Comparison of ENCODE assay signal across 20 cellular contexts in genomic region chr10:23718946-23719345, GRCh38.
DNase-seq lines count a peak whose midpoint lies in the region; ATAC-seq lines count a peak whose summit lies in the region.
"Had no signal": no experiment of that assay in that cellular context is flagged by ENCODE, and none has a peak within 500 bp of the region (broad histone marks: within the 10 kb centered on the region; RNA-seq: fewer than 3 reads in every experiment).

No MANE protein-coding gene starts in this region.

- H3K9me3 Mint-ChIP-seq in CD4-positive, alpha-beta memory T cell = peaks cover 0 to 3% (median 0%) of the 10 kb centered on the region in 8 donors
- H3K9me3 Mint-ChIP-seq: CD4-positive, alpha-beta T cell had no signal

- POLR2A ChIA-PET in CD4-positive, alpha-beta memory T cell (lab: Charles Lee; ENCODE audit: partially characterized antibody) = no interaction called here

- H3K27me3 Mint-ChIP-seq in CD4-positive, alpha-beta memory T cell = peaks cover 6 to 8% of the 10 kb centered on the region in 2 donors

- DNase-seq in globus pallidus (ENCODE audit: low spot score) = peak; percentile 83
- peak; percentile 43 for DNase-seq in midbrain (lab: John Stamatoyannopoulos, UW)
- peak; percentile 84 for DNase-seq in superior temporal gyrus (ENCODE audit: extremely low spot score)
- DNase-seq in NCI-H2196 treated with DMSO at 0.1 percent for 48 hours (lab: John Stamatoyannopoulos, UW; ENCODE audit: unreplicated experiment) = no peak
- no peak for DNase-seq in activated CD4-positive, alpha-beta T cell treated with anti-CD3 and anti-CD28 coated beads for 4 hours
- DNase-seq in CD4-positive, alpha-beta memory T cell = no peak
- DNase-seq: BE2C; Calu3; CD4-positive, alpha-beta T cell; COR-L47; DMS53; DMS79 treated with DMSO at 0.1 percent for 48 hours; GF-D8; GOT3; HFFc6 had no signal

- no peaks in the 10 kb centered on the region for H3K9me3 ChIP-seq in CD4-positive, alpha-beta memory T cell (ENCODE audit: control insufficient read depth in 1 of 2, low read length in 2 of 2)
- H3K9me3 ChIP-seq: BE2C, HAP-1 had no signal

- H3K4me1 Mint-ChIP-seq in CD4-positive, alpha-beta memory T cell = no peaks in the 10 kb centered on the region
- H3K4me1 Mint-ChIP-seq: CD14-positive monocyte had no signal

- no peaks in the 10 kb centered on the region for H3K36me3 Mint-ChIP-seq in CD4-positive, alpha-beta memory T cell
- H3K36me3 Mint-ChIP-seq: CD14-positive monocyte had no signal

- peak overlapping the region; percentile 69 for H3K27ac ChIP-seq in cingulate gyrus (ENCODE audit: low read depth, low read length)
- H3K27ac ChIP-seq in CD4-positive, alpha-beta memory T cell (ENCODE audit: low read depth, low read length) = no peak overlapping the region
- H3K27ac ChIP-seq: BLaER1 treated with 17β-estradiol and CSF1 and Interleukin-3, amounts not matched to agents 10 nM and 100 nM had no signal

- CTCF ChIA-PET in CD4-positive, alpha-beta memory T cell (lab: Charles Lee; ENCODE audit: partially characterized antibody) = no interaction called here

- H3K4me3 Mint-ChIP-seq in CD4-positive, alpha-beta memory T cell = no peak overlapping the region
- H3K4me3 Mint-ChIP-seq: CD14-positive monocyte; CD4-positive, alpha-beta T cell; HFFc6 had no signal

- intact Hi-C loops in CD4-positive, alpha-beta memory T cell (cut with micrococcal nuclease) = no loop called here

- H3K27me3 ChIP-seq in CD4-positive, alpha-beta memory T cell (ENCODE audit: insufficient read depth, low read length) = no peaks in the 10 kb centered on the region
- H3K27me3 ChIP-seq: BE2C; BLaER1 treated with 17β-estradiol and CSF1 and Interleukin-3, amounts not matched to agents 10 nM and 100 nM had no signal

- no peak overlapping the region for H3K27ac Mint-ChIP-seq in CD4-positive, alpha-beta memory T cell
- H3K27ac Mint-ChIP-seq: CD14-positive monocyte; CD4-positive, alpha-beta T cell; HFFc6 had no signal

- H3K36me3 ChIP-seq in CD4-positive, alpha-beta memory T cell (ENCODE audit: insufficient read depth, low read length) = no peaks in the 10 kb centered on the region
- H3K36me3 ChIP-seq: BE2C; BLaER1 treated with 17β-estradiol and CSF1 and Interleukin-3, amounts not matched to agents 10 nM and 100 nM; HAP-1 had no signal

- ATAC-seq in GM21360 (IDR thresholded peaks at IDR 0.05; ENCODE audit: unreplicated experiment) = no peak

- H3K4me1 ChIP-seq in CD4-positive, alpha-beta memory T cell (ENCODE audit: insufficient read depth, low read length) = no peaks in the 10 kb centered on the region
- H3K4me1 ChIP-seq: BE2C; BLaER1 treated with 17β-estradiol and CSF1 and Interleukin-3, amounts not matched to agents 10 nM and 100 nM; HAP-1 had no signal

- H3K4me3 ChIP-seq in CD4-positive, alpha-beta memory T cell (ENCODE audit: low read length in 2 of 2) = no peak overlapping the region
- H3K4me3 ChIP-seq: BLaER1 treated with 17β-estradiol and CSF1 and Interleukin-3, amounts not matched to agents 10 nM and 100 nM; HAP-1 had no signal

Comparison
In these comparisons a context has a peak if more than half of its experiments do, and no peak if none do; other contexts are left out.
1. DNase-seq: peak in globus pallidus (single experiment), midbrain (single experiment) and superior temporal gyrus (single experiment); none in NCI-H2196 treated with DMSO at 0.1 percent for 48 hours (single experiment), activated CD4-positive, alpha-beta T cell treated with anti-CD3 and anti-CD28 coated beads for 4 hours (0 of 2) and CD4-positive, alpha-beta memory T cell (0 of 5).